ENCODE assay signal across 23 cellular contexts in the genomic region with DNA sequence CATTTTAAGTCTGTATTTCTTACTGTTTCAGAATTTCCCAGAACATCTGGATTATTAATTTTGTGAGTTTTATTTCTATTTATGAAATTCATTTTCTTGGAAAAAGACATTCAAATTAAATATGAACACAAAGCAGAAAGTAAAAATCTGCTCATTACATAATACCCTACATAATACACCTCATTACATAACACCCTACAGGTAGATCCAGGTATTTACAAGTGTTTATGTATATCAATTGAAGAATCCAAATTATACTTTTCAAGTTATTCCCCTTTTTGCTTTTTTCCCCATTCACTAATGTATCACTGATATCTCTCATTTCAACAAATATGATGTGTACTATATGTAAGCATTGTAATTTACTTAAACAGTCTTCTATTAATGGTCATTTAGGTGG.
"Had no signal": no experiment of that assay in that cellular context is flagged by ENCODE, and none has a peak within 500 bp of the region (broad histone marks: within the 10 kb centered on the region; RNA-seq: fewer than 3 reads in every experiment).

No MANE protein-coding gene starts in this region.

- H3K4me3 ChIP-seq: left ventricle myocardium inferior, pancreas, thyroid gland had no signal

- H3K27ac ChIP-seq: left ventricle myocardium inferior, neutrophil, pancreas, thyroid gland had no signal

- H3K4me3 Mint-ChIP-seq: activated T-cell treated with anti-CD3 and anti-CD28 coated beads, Interleukin-2, amount 50 U/mL, for 24 hours; activated T-helper 17 cell treated with anti-CD3 and anti-CD28 coated beads, Interleukin-2, amount 50 U/mL, for 72 hours; brain; natural killer cell; T-helper 2 cell treated with Interferon-gamma antibody and Interleukin-4, amounts not matched to agents 5 μg/mL and 100 μg/mL, for 36 hours had no signal

- H3K4me1 ChIP-seq: left ventricle myocardium inferior, pancreas, thyroid gland had no signal

- H3K9me3 ChIP-seq: left ventricle myocardium inferior, neutrophil, pancreas, thyroid gland had no signal

- ATAC-seq: activated naive CD4-positive, alpha-beta T cell treated with anti-CD3 and anti-CD28 coated beads, Interleukin-2, amount 50 U/mL, for 72 hours; activated T-helper 17 cell treated with anti-CD3 and anti-CD28 coated beads, Interleukin-2, amount 50 U/mL, for 72 hours; natural killer cell; pancreas; right cardiac atrium had no signal

- H3K36me3 ChIP-seq: left ventricle myocardium inferior, neutrophil had no signal

- H3K27me3 ChIP-seq: neutrophil, pancreas, thyroid gland had no signal

- DNase-seq: activated CD4-positive, alpha-beta T cell treated with anti-CD3 and anti-CD28 coated beads, Interleukin-2, amount 50 U/mL, for 4 hours; activated CD8-positive, alpha-beta memory T cell treated with anti-CD3 and anti-CD28 coated beads for 24 hours; activated CD8-positive, alpha-beta memory T cell treated with anti-CD3 and anti-CD28 coated beads, Interleukin-2, amount 50 U/mL, for 4 hours; activated T-cell treated with anti-CD3 and anti-CD28 coated beads, Interleukin-2, amount 50 U/mL, for 24 hours; aorta; hippocampal formation; left ventricle myocardium inferior; midbrain; natural killer cell; pancreas; right cardiac atrium; stimulated activated CD4-positive, alpha-beta T cell treated with anti-CD3 and anti-CD28 coated beads, Interleukin-12 subunit alpha, Interleukin-12 subunit beta, amount 100 ng/mL, for 4 hours; stimulated activated CD4-positive, alpha-beta T cell treated with anti-CD3 and anti-CD28 coated beads, Interleukin-4, amount 100 ng/mL, for 4 hours; substantia nigra; thyroid gland had no signal

- H3K27ac Mint-ChIP-seq: activated naive CD4-positive, alpha-beta T cell treated with anti-CD3 and anti-CD28 coated beads, Interleukin-2, amount 50 U/mL, for 72 hours; activated T-cell treated with anti-CD3 and anti-CD28 coated beads, Interleukin-2, amount 50 U/mL, for 24 hours; activated T-helper 17 cell treated with anti-CD3 and anti-CD28 coated beads, Interleukin-2, amount 50 U/mL, for 72 hours; natural killer cell; stimulated activated naive CD8-positive, alpha-beta T cell treated with anti-CD3 and anti-CD28 coated beads, Interleukin-15, Interleukin-2, amounts not matched to agents 100 ng/mL and 50 ng/mL, for 24 hours; T-helper 2 cell treated with Interferon-gamma antibody and Interleukin-4, amounts not matched to agents 5 μg/mL and 100 μg/mL, for 36 hours had no signal

- FAIRE-seq: endometrium, frontal cortex had no signal

- H3K27me3 Mint-ChIP-seq: activated T-cell treated with anti-CD3 and anti-CD28 coated beads, Interleukin-2, amount 50 U/mL, for 24 hours; activated T-helper 17 cell treated with anti-CD3 and anti-CD28 coated beads, Interleukin-2, amount 50 U/mL, for 72 hours; brain; stimulated activated naive CD8-positive, alpha-beta T cell treated with anti-CD3 and anti-CD28 coated beads, Interleukin-15, Interleukin-2, amounts not matched to agents 100 ng/mL and 50 ng/mL, for 24 hours had no signal

- H3K36me3 Mint-ChIP-seq: natural killer cell had no signal

- H3K9me3 Mint-ChIP-seq: activated T-cell treated with anti-CD3 and anti-CD28 coated beads, Interleukin-2, amount 50 U/mL, for 24 hours; activated T-helper 17 cell treated with anti-CD3 and anti-CD28 coated beads, Interleukin-2, amount 50 U/mL, for 72 hours; brain; natural killer cell; stimulated activated naive CD8-positive, alpha-beta T cell treated with anti-CD3 and anti-CD28 coated beads, Interleukin-15, Interleukin-2, amounts not matched to agents 100 ng/mL and 50 ng/mL, for 24 hours; T-helper 2 cell treated with Interferon-gamma antibody and Interleukin-4, amounts not matched to agents 5 μg/mL and 100 μg/mL, for 36 hours had no signal
